In genomic region chr13:43469791-43470190, GRCh38 we compare ENCODE assay signal across 23 cellular contexts.
"Had no signal": no experiment of that assay in that cellular context is flagged by ENCODE, and none has a peak within 500 bp of the region (broad histone marks: within the 10 kb centered on the region; RNA-seq: fewer than 3 reads in every experiment).

No MANE protein-coding gene starts in this region.

- DNase-seq: activated CD4-positive, alpha-beta T cell treated with anti-CD3 and anti-CD28 coated beads for 1 hour; activated CD4-positive, alpha-beta T cell treated with anti-CD3 and anti-CD28 coated beads, Interleukin-2, amount 10 ng/mL, durations not matched to agents 24 days and 14 days; activated CD4-positive, alpha-beta T cell treated with anti-CD3 and anti-CD28 coated beads, Interleukin-2, amount 50 U/mL, for 48 hours; activated CD8-positive, alpha-beta memory T cell treated with anti-CD3 and anti-CD28 coated beads, Interleukin-2, amount 10 ng/mL, durations not matched to agents 7 days and 5 days; activated effector memory CD4-positive, alpha-beta T cell treated with anti-CD3 and anti-CD28 coated beads, Interleukin-2, amount 50 U/mL, for 16 hours; activated naive CD4-positive, alpha-beta T cell treated with Interleukin-2 at 50 U/mL for 16 hours; activated naive CD8-positive, alpha-beta T cell treated with anti-CD3 and anti-CD28 coated beads, Interleukin-2, amount 50 U/mL, for 24 hours; activated T-cell treated with anti-CD3 and anti-CD28 coated beads, Interleukin-2, amount 50 U/mL, for 24 hours; amygdala; brain microvascular endothelial cell; cerebellar nuclear complex; MG63; NCI-H1105 treated with DMSO at 0.1 percent for 48 hours; NCI-H1436 treated with DMSO at 0.1 percent for 48 hours; NCI-H187 treated with DMSO at 0.1 percent for 48 hours; NCI-H2081 treated with DMSO at 0.1 percent for 48 hours; NCI-H446; NCI-H524; PC-3; SHP77 treated with DMSO at 0.1 percent for 48 hours had no signal

- H3K9me3 ChIP-seq: MG63 had no signal

- H3K27ac ChIP-seq: brain microvascular endothelial cell, KMS-11 had no signal

- H3K4me3 ChIP-seq: MG63 had no signal

- H3K9ac ChIP-seq: KMS-11 had no signal

- H3K4me2 ChIP-seq: KMS-11 had no signal

- H3K36me3 ChIP-seq: brain microvascular endothelial cell, MG63 had no signal

- H3K27me3 ChIP-seq: brain microvascular endothelial cell, MG63 had no signal

- ATAC-seq: activated CD8-positive, alpha-beta memory T cell treated with anti-CD3 and anti-CD28 coated beads, Interleukin-2, amount 10 ng/mL, durations not matched to agents 7 days and 5 days; activated naive CD4-positive, alpha-beta T cell treated with anti-CD3 and anti-CD28 coated beads, Interleukin-2, amount 50 U/mL, for 72 hours; activated naive CD8-positive, alpha-beta T cell treated with anti-CD3 and anti-CD28 coated beads, Interleukin-2, amount 50 U/mL, for 24 hours; PC-3; WTC11 had no signal
